8 cellular contexts compared by ENCODE assay signal in the genomic region with DNA sequence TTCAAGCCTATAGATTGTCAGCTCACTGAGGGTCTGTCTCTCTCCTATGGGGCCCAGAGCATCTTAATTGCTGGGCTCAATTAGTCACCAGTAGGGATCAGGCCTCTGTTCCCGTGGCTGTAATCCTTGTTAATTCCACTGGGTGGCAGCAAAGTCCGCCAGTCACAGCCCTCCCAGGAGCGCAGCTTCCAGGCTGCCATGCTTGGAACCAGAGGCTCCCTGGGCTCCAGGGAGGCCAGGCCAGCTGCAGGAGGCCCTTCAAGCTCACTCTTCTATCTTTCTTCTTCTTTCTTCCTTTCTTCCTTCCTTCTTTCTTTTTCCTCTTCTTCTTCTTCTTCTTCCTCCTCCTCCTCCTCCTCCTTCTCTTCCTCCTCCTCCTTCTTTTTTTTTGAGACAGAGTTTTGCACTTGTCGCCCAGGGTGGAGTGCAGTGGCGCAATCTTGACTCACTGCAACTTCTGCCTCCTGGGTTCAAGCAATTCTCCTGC. TPM values are rescaled to one million over a fixed set of nuclear protein-coding genes. Genes with fewer than 3 reads are reported as not detected.
DNase-seq lines count a peak whose midpoint lies in the region; ATAC-seq, FAIRE-seq and TF ChIP-seq lines count a peak whose summit lies in the region.

No MANE protein-coding gene starts in this region.

- H3K4me3 ChIP-seq in AG04449 (ENCODE audit: low read depth, low read length) (no peak overlapping the region), NB4 (ENCODE audit: low read depth, low read length) (no peak overlapping the region)

- H3K27ac Mint-ChIP-seq in progenitor cell of endocrine pancreas = no peak overlapping the region

- no peaks in the 10 kb centered on the region for H3K4me1 Mint-ChIP-seq in progenitor cell of endocrine pancreas (ENCODE audit: low read depth)

- no peaks in the 10 kb centered on the region for H3K36me3 Mint-ChIP-seq in progenitor cell of endocrine pancreas (ENCODE audit: insufficient read depth)

- H3K27me3 Mint-ChIP-seq in progenitor cell of endocrine pancreas = peaks cover 5% of the 10 kb centered on the region

- no peak overlapping the region for H3K4me3 Mint-ChIP-seq in progenitor cell of endocrine pancreas (ENCODE audit: low read depth)

- H3K9me3 Mint-ChIP-seq in progenitor cell of endocrine pancreas (ENCODE audit: low read depth) = no peaks in the 10 kb centered on the region

- ATAC-seq in SK-N-SH treated with all-trans-retinoic acid at 6 μM for 48 hours = peak; percentile 96
- no peak for ATAC-seq in HG02840 (IDR thresholded peaks at IDR 0.05; ENCODE audit: low FRiP score, unreplicated experiment)

- no peak for DNase-seq in AG04449 (ENCODE audit: low read depth, low spot score)
- peak; percentile 86 for DNase-seq in GM19239 (ENCODE audit: insufficient read length, low spot score)
- peak; percentile 81 for DNase-seq in NB4 (ENCODE audit: low read depth)
- DNase-seq in activated naive CD4-positive, alpha-beta T cell treated with anti-CD3 and anti-CD28 coated beads, Interleukin-2, amount 50 U/mL, for 16 hours = peak; percentile 73
- DNase-seq in head of caudate nucleus = peak; percentile 62 to 95 (median 86)
- DNase-seq in progenitor cell of endocrine pancreas (ENCODE audit: low spot score, unreplicated experiment) = peak; percentile 81

- POLR2A ChIA-PET in AG04449 (lab: Yijun Ruan, JAX) = interaction anchor here (0.9 kb wide), 1 partner anchor 14 kb away, joined by 4 read pairs; no protein-coding TSS in a partner anchor

- TF ChIP-seq CTCF in AG04449 (IDR thresholded peaks at IDR 0.05; ENCODE audit: insufficient read depth, low read length, missing control alignments) (peak; percentile 79), NB4 (IDR thresholded peaks at IDR 0.05; ENCODE audit: low read depth, low read length) (peak; percentile 69), progenitor cell of endocrine pancreas (IDR thresholded peaks at IDR 0.05; ENCODE audit: unreplicated experiment) (peak; percentile 94)

- CTCF ChIA-PET in AG04449 (lab: Yijun Ruan, JAX) = interaction anchor here (0.7 to 16.1 kb wide), 21 partner anchors 10 to 116 kb away, joined by 3 to 652 read pairs (median 6); partner anchors contain the start of genes IGDCC3, IGDCC4 and RNU5B-1

- intact Hi-C loops in head of caudate nucleus (cut with DNase I) = loop anchor here (2.0 kb wide), 1 partner anchor 66 kb away; no protein-coding TSS in a partner anchor

- FAIRE-seq in GM19239 (lab: Jason Lieb, UNC) = peak; percentile 94

- no peak for TF ChIP-seq POLR2A in NB4 (IDR thresholded peaks at IDR 0.05; ENCODE audit: extremely low read depth, insufficient read length)

TF ChIP-seq in SK-N-SH treated with all-trans-retinoic acid at 6 μM for 48 hours, 23 proteins besides CTCF, POLR2A, EP300 and RAD21:
- no peak for TF ChIP-seq PATZ1 (CRISPR knock-in tag; IDR thresholded peaks at IDR 0.05; ENCODE audit: borderline replicate concordance)
- TF ChIP-seq TOX (CRISPR knock-in tag; IDR thresholded peaks at IDR 0.05; ENCODE audit: borderline replicate concordance) = no peak
- no peak for TF ChIP-seq TCF4 (CRISPR knock-in tag; IDR thresholded peaks at IDR 0.05; ENCODE audit: borderline replicate concordance)
- TF ChIP-seq GLIS3 (CRISPR knock-in tag; IDR thresholded peaks at IDR 0.05) = no peak
- no peak for TF ChIP-seq ARNTL (CRISPR knock-in tag; IDR thresholded peaks at IDR 0.05; ENCODE audit: borderline replicate concordance, low read depth)
- no peak for TF ChIP-seq ESRRG (CRISPR knock-in tag; IDR thresholded peaks at IDR 0.05)
- no peak for TF ChIP-seq SNAI2 (CRISPR knock-in tag; IDR thresholded peaks at IDR 0.05)
- TF ChIP-seq ZFP30 (CRISPR knock-in tag; IDR thresholded peaks at IDR 0.05) = no peak
- no peak for TF ChIP-seq CSDC2 (CRISPR knock-in tag; IDR thresholded peaks at IDR 0.05)
- TF ChIP-seq RARB (CRISPR knock-in tag; IDR thresholded peaks at IDR 0.05) = no peak
- no peak for TF ChIP-seq ISL1 (CRISPR knock-in tag; IDR thresholded peaks at IDR 0.05)
- no peak for TF ChIP-seq ZFP3 (CRISPR knock-in tag; IDR thresholded peaks at IDR 0.05)

RNA-seq across cellular contexts. Expression of gene RNU5B-1, which starts 14.4 kb away (rescaled TPM):
- total RNA-seq in progenitor cell of endocrine pancreas = 41.3 and 48.7 TPM in 2 replicates

RNA-seq across cellular contexts. Expression of gene RNU5A-1, which starts 23.1 kb away (rescaled TPM):
- not detected in 2 replicates for total RNA-seq in progenitor cell of endocrine pancreas

RNA-seq across cellular contexts. Expression of gene PARP16, which starts 32.2 kb away (rescaled TPM):
- total RNA-seq in progenitor cell of endocrine pancreas = 10.5 and 12.6 TPM in 2 replicates

RNA-seq across cellular contexts. Expression of gene IGDCC3, which starts 58.9 kb away (rescaled TPM):
- 125 and 138 TPM in 2 replicates for total RNA-seq in progenitor cell of endocrine pancreas
